10 cellular contexts compared by ENCODE assay signal in the genomic region with DNA sequence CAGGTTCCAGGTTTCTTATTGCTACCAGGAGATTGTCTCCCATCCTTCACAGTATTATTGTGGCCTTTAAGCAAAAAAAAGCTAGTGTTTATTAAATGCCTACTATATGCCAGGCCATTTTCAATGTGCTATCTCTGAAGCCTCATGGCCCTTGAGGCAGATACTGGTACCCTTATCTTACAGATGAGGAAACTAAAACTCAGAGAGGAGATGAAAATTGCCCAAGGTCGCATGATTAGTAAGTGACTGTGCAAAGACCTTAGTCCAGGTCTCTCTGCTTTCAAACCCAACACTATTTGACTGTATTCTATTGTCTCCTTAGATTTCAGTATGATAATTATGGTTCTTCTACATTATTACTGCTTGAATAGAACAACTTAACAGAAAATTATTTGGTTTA.
"Had no signal": no experiment of that assay in that cellular context is flagged by ENCODE, and none has a peak within 500 bp of the region (broad histone marks: within the 10 kb centered on the region; RNA-seq: fewer than 3 reads in every experiment).

No MANE protein-coding gene starts in this region.

- H3K9me3 ChIP-seq: HAP-1 had no signal

- H3K4me2 ChIP-seq: GM23338 had no signal

- H3K9ac ChIP-seq: GM23248 had no signal

- H3K4me1 Mint-ChIP-seq: GM23338 had no signal

- H3K27ac Mint-ChIP-seq: GM23338, H9, HFFc6 had no signal

- H3K9me3 Mint-ChIP-seq: GM23338, H9, HFFc6 had no signal

- H3K4me1 ChIP-seq: HAP-1 had no signal

- ATAC-seq: GM23338, HCT116 had no signal

- H3K4me3 ChIP-seq: GM23248, GM23338, HAP-1 had no signal

- H3K27ac ChIP-seq: GM23248 had no signal

- H2AFZ ChIP-seq: GM23248, GM23338 had no signal

- H3K4me3 Mint-ChIP-seq: GM23338, H9, HFFc6 had no signal

- H3K36me3 ChIP-seq: HAP-1 had no signal

- DNase-seq: GM23248, GOT3, H7, H9, HCEC 1CT, HFFc6 had no signal

- FAIRE-seq: H54 had no signal
